4 cellular contexts compared by ENCODE assay signal in genomic region chr10:117587036-117587435, GRCh38. TPM values are rescaled to one million over a fixed set of nuclear protein-coding genes. Genes with fewer than 3 reads are reported as not detected.
"Had no signal": no experiment of that assay in that cellular context is flagged by ENCODE, and none has a peak within 500 bp of the region (broad histone marks: within the 10 kb centered on the region; RNA-seq: fewer than 3 reads in every experiment).

No MANE protein-coding gene starts in this region.

- DNase-seq: GDM1, GF-D8 had no signal

- H3K4me3 ChIP-seq: GM12878 had no signal

- ATAC-seq: GM12878 had no signal

RNA-seq across cellular contexts. Expression of gene EMX2, which starts 44.5 kb away (rescaled TPM):
- total RNA-seq: G401, GM12878 had no signal
